ENCODE assay signal across 24 cellular contexts in the genomic region with DNA sequence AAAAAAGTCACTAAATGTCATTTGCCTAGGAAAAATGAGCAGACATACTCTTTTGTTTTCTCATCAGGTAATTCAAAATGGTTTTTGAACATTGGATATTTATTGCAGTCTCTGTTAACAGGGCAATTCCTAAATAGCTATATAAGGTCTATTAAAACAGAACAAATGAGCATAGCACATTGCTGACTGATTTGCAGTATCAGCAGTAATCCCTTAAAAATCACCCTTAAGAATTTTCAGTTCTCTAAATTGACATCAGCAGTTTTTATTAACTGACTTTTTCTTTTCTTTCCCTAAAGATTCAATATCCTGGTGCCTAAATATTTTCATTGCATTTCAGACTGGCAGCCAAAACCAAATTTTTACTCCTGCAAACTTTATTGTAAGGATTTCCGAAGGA.
DNase-seq lines count a peak whose midpoint lies in the region; ATAC-seq, FAIRE-seq and TF ChIP-seq lines count a peak whose summit lies in the region.
"Had no signal": no experiment of that assay in that cellular context is flagged by ENCODE, and none has a peak within 500 bp of the region (broad histone marks: within the 10 kb centered on the region; RNA-seq: fewer than 3 reads in every experiment).

No MANE protein-coding gene starts in this region.

- H4K20me1 ChIP-seq in HepG2 (ENCODE audit: insufficient read depth, low read length): no peaks in the 10 kb centered on the region
- H4K20me1 ChIP-seq: BLaER1 had no signal

- in situ Hi-C loops in HepG2 (cut with HindIII; ENCODE audit: extremely low pct_ligation_motif_present, low pct_unique_long_range_greater_than_20kb): no loop called here

- no peak for FAIRE-seq in HepG2 (lab: Jason Lieb, UNC)
- FAIRE-seq: GM12891, GM19239 had no signal

- H3K4me3 ChIP-seq in HepG2 (replicated peaks in 1 of 3; ENCODE audit: insufficient read depth in 1 of 3, low read depth in 2 of 3, low read length in 3 of 3) (no peak overlapping the region), right lobe of liver (no peak overlapping the region), tibial nerve (no peak overlapping the region)
- H3K4me3 ChIP-seq: BLaER1 had no signal

- H2AFZ ChIP-seq in HepG2 (ENCODE audit: low read length): no peak overlapping the region

- H3K27ac ChIP-seq in HepG2 (ENCODE audit: extremely low read length, insufficient read depth, low read length) (no peak overlapping the region), right lobe of liver (no peak overlapping the region), epithelial cell of prostate (peak overlapping the region; percentile 62), tibial nerve (no peak overlapping the region)
- H3K27ac ChIP-seq: 22Rv1, BLaER1 had no signal

- BruUV-seq in HepG2 (replicated peaks; lab: Mats Ljungman, UMichigan): no TSS peak

- POLR2A ChIA-PET in HepG2 (lab: Yijun Ruan, JAX): no interaction called here

- no peaks in the 10 kb centered on the region for H3K4me1 ChIP-seq in HepG2 (ENCODE audit: insufficient read depth, low read length)
- H3K4me1 ChIP-seq in right lobe of liver: no peaks in the 10 kb centered on the region
- no peaks in the 10 kb centered on the region for H3K4me1 ChIP-seq in tibial nerve
- H3K4me1 ChIP-seq: BE2C, BLaER1 had no signal

- no peak for TF ChIP-seq POLR2A in HepG2 (IDR thresholded peaks at IDR 0.05; ENCODE audit: insufficient read depth in 1 of 2, low read depth in 2 of 2, low read length in 2 of 2)
- no peak for TF ChIP-seq POLR2A in right lobe of liver (IDR thresholded peaks at IDR 0.05)
- no peak for TF ChIP-seq POLR2A in tibial nerve (IDR thresholded peaks at IDR 0.05)

- no peak overlapping the region for H3K4me2 ChIP-seq in HepG2 (ENCODE audit: low read depth, low read length)
- H3K4me2 ChIP-seq: BLaER1 had no signal

- ATAC-seq in HepG2: no peak
- ATAC-seq in right lobe of liver: no peak
- ATAC-seq in HG03159 (IDR thresholded peaks at IDR 0.05; ENCODE audit: unreplicated experiment): no peak

- DNase-seq in DMS53 (lab: John Stamatoyannopoulos, UW) (peak; percentile 21), DMS53 treated with DMSO at 0.1 percent for 48 hours (lab: John Stamatoyannopoulos, UW; ENCODE audit: unreplicated experiment) (no peak), HepG2 (ENCODE audit: low spot score) (no peak), right lobe of liver (no peak), RPMI8226 (peak; percentile 42), epithelial cell of prostate (ENCODE audit: low read depth, low spot score) (no peak), tibial nerve (ENCODE audit: low spot score in 2 of 2) (no peak)
- DNase-seq: ACHN; BE2C; C1 segment of cervical spinal cord; CD4-positive, alpha-beta memory T cell; CD4-positive, CD25-positive, alpha-beta regulatory T cell; CD8-positive, alpha-beta memory T cell; COR-L47; DMS 273 treated with DMSO at 0.1 percent for 48 hours; DMS79; DND-41; EL; GDM1 had no signal

- H3K9me3 ChIP-seq in HepG2 (ENCODE audit: low read length) (no peaks in the 10 kb centered on the region), right lobe of liver (no peaks in the 10 kb centered on the region), tibial nerve (no peaks in the 10 kb centered on the region)
- H3K9me3 ChIP-seq: BE2C, BLaER1 had no signal

- CTCF ChIA-PET in HepG2 (lab: Yijun Ruan, JAX; ENCODE audit: low intra/inter-chr PET ratio, low total read pairs): no interaction called here

- intact Hi-C loops in HepG2 (cut with micrococcal nuclease; ENCODE audit: unreplicated experiment) (no loop called here), right lobe of liver (cut with DNase I) (no loop called here)

- H3K36me3 ChIP-seq in HepG2 (replicated peaks in 1 of 2; ENCODE audit: control insufficient read depth in 1 of 2, insufficient read depth in 2 of 2, low read length in 2 of 2) (no peaks in the 10 kb centered on the region), right lobe of liver (no peaks in the 10 kb centered on the region), tibial nerve (no peaks in the 10 kb centered on the region)
- H3K36me3 ChIP-seq: BE2C, BLaER1 had no signal

- H3K27me3 ChIP-seq in HepG2 (ENCODE audit: control insufficient read depth in 1 of 2, insufficient read depth in 2 of 2, low read length in 2 of 2): no peaks in the 10 kb centered on the region
- H3K27me3 ChIP-seq in right lobe of liver: no peaks in the 10 kb centered on the region
- H3K27me3 ChIP-seq in tibial nerve: no peaks in the 10 kb centered on the region
- H3K27me3 ChIP-seq: BE2C, BLaER1 had no signal

- TF ChIP-seq CTCF in HepG2 (CRISPR knock-in tag; IDR thresholded peaks at IDR 0.05) (no peak), right lobe of liver (IDR thresholded peaks at IDR 0.05) (no peak), tibial nerve (IDR thresholded peaks at IDR 0.05) (no peak)

- no peak overlapping the region for H3K9ac ChIP-seq in HepG2 (ENCODE audit: insufficient read depth, low read depth, low read length)
- H3K9ac ChIP-seq: BLaER1 had no signal

- TF ChIP-seq RAD21 in HepG2 (CRISPR knock-in tag; IDR thresholded peaks at IDR 0.05): no peak

- no peaks in the 10 kb centered on the region for H3K79me2 ChIP-seq in HepG2 (ENCODE audit: insufficient read depth, low read length)

- no peak for TF ChIP-seq EP300 in HepG2 (IDR thresholded peaks at IDR 0.05; ENCODE audit: low read depth in 2 of 2, low read length in 2 of 2)
- TF ChIP-seq EP300 in HepG2 (CRISPR knock-in tag; IDR thresholded peaks at IDR 0.05; ENCODE audit: borderline replicate concordance): no peak
- TF ChIP-seq EP300 in tibial nerve (IDR thresholded peaks at IDR 0.05): no peak

- WGBS in HepG2 (ENCODE audit: low lambda C conversion rate): 0% methylated on average over 1 of the region's 1 CpG
- WGBS in right lobe of liver (ENCODE audit: insufficient coverage, low coverage, low lambda C conversion rate, missing lambda C conversion rate): 86% methylated on average over 1 of the region's 1 CpG
- WGBS in tibial nerve, 2 donors: 82 to 97% methylated on average over 1 of the region's 1 CpG

TF ChIP-seq in HepG2, 621 proteins besides CTCF, POLR2A, EP300 and RAD21:
- TF ChIP-seq SUZ12 (IDR thresholded peaks at IDR 0.05; ENCODE audit: low read depth, low read length): no peak
- TF ChIP-seq MAFK (conservative IDR thresholded peaks at IDR 0.05 in 1 of 2, IDR thresholded peaks at IDR 0.05 in 1 of 2; ENCODE audit: low read length in 2 of 2): peak; percentile 54 to 81; a peak in 3 of 4 replicates
- TF ChIP-seq, protein P1, sequence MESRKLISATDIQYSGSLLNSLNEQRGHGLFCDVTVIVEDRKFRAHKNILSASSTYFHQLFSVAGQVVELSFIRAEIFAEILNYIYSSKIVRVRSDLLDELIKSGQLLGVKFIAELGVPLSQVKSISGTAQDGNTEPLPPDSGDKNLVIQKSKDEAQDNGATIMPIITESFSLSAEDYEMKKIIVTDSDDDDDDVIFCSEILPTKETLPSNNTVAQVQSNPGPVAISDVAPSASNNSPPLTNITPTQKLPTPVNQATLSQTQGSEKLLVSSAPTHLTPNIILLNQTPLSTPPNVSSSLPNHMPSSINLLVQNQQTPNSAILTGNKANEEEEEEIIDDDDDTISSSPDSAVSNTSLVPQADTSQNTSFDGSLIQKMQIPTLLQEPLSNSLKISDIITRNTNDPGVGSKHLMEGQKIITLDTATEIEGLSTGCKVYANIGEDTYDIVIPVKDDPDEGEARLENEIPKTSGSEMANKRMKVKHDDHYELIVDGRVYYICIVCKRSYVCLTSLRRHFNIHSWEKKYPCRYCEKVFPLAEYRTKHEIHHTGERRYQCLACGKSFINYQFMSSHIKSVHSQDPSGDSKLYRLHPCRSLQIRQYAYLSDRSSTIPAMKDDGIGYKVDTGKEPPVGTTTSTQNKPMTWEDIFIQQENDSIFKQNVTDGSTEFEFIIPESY (CRISPR knock-in tag; IDR thresholded peaks at IDR 0.05): no peak
- TF ChIP-seq, protein P2, sequence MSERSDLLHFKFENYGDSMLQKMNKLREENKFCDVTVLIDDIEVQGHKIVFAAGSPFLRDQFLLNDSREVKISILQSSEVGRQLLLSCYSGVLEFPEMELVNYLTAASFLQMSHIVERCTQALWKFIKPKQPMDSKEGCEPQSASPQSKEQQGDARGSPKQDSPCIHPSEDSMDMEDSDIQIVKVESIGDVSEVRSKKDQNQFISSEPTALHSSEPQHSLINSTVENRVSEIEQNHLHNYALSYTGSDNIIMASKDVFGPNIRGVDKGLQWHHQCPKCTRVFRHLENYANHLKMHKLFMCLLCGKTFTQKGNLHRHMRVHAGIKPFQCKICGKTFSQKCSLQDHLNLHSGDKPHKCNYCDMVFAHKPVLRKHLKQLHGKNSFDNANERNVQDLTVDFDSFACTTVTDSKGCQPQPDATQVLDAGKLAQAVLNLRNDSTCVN (CRISPR knock-in tag; IDR thresholded peaks at IDR 0.05; ENCODE audit: borderline replicate concordance): no peak
- TF ChIP-seq MAFF (IDR thresholded peaks at IDR 0.05; ENCODE audit: low read depth, low read length): peak; percentile 65
TF ChIP-seq in HepG2: peak in this region for 2.

Comparison
In these comparisons a context has a peak if more than half of its experiments do, and no peak if none do; other contexts are left out.
1. DNase-seq: peak in DMS53 (single experiment) and RPMI8226 (single experiment); none in DMS53 treated with DMSO at 0.1 percent for 48 hours (single experiment), HepG2 (single experiment), right lobe of liver (0 of 3), epithelial cell of prostate (single experiment) and tibial nerve (0 of 2).